9 cellular contexts compared by ENCODE assay signal in genomic region chr3:120177151-120177550, GRCh38.
DNase-seq lines count a peak whose midpoint lies in the region; FAIRE-seq and TF ChIP-seq lines count a peak whose summit lies in the region.
"Had no signal": no experiment of that assay in that cellular context is flagged by ENCODE, and none has a peak within 500 bp of the region (broad histone marks: within the 10 kb centered on the region; RNA-seq: fewer than 3 reads in every experiment).

No MANE protein-coding gene starts in this region.

- H3K27ac Mint-ChIP-seq in activated naive CD4-positive, alpha-beta T cell treated with anti-CD3 and anti-CD28 coated beads, Interleukin-2, amount 50 U/mL, for 24 hours: peak overlapping the region; percentile 51
- no peak overlapping the region for H3K27ac Mint-ChIP-seq in activated naive CD4-positive, alpha-beta T cell treated with anti-CD3 and anti-CD28 coated beads, Interleukin-2, amount 10 ng/mL, durations not matched to agents 7 days and 5 days
- no peak overlapping the region for H3K27ac Mint-ChIP-seq in activated T-cell treated with anti-CD3 and anti-CD28 coated beads, Interleukin-2, amount 50 U/mL, for 24 hours

- H3K4me3 Mint-ChIP-seq in activated naive CD4-positive, alpha-beta T cell treated with anti-CD3 and anti-CD28 coated beads, Interleukin-2, amount 50 U/mL, for 24 hours: no peak overlapping the region
- H3K4me3 Mint-ChIP-seq in activated naive CD4-positive, alpha-beta T cell treated with anti-CD3 and anti-CD28 coated beads, Interleukin-2, amount 10 ng/mL, durations not matched to agents 7 days and 5 days: no peak overlapping the region
- H3K4me3 Mint-ChIP-seq in activated T-cell treated with anti-CD3 and anti-CD28 coated beads, Interleukin-2, amount 50 U/mL, for 24 hours: no peak overlapping the region

- no peaks in the 10 kb centered on the region for H3K9me3 Mint-ChIP-seq in activated naive CD4-positive, alpha-beta T cell treated with anti-CD3 and anti-CD28 coated beads, Interleukin-2, amount 50 U/mL, for 24 hours
- H3K9me3 Mint-ChIP-seq in activated naive CD4-positive, alpha-beta T cell treated with anti-CD3 and anti-CD28 coated beads, Interleukin-2, amount 10 ng/mL, durations not matched to agents 7 days and 5 days: no peaks in the 10 kb centered on the region
- H3K9me3 Mint-ChIP-seq in activated T-cell treated with anti-CD3 and anti-CD28 coated beads, Interleukin-2, amount 50 U/mL, for 24 hours: no peaks in the 10 kb centered on the region

- no peak for TF ChIP-seq CTCF in ascending aorta (IDR thresholded peaks at IDR 0.05)
- no peak for TF ChIP-seq CTCF in keratinocyte (optimal IDR thresholded peaks at IDR 0.05 in 1 of 3, IDR thresholded peaks at IDR 0.05 in 1 of 3, conservative IDR thresholded peaks at IDR 0.05 in 1 of 3; ENCODE audit: extremely low read depth in 1 of 3, insufficient read depth in 2 of 3, low read length in 3 of 3)

- dilution Hi-C loops in keratinocyte (cut with MboI; ENCODE audit: extremely low pct_ligation_motif_present, low sequenced_read_pairs): no loop called here

- no peaks in the 10 kb centered on the region for H3K36me3 Mint-ChIP-seq in activated naive CD4-positive, alpha-beta T cell treated with anti-CD3 and anti-CD28 coated beads, Interleukin-2, amount 50 U/mL, for 24 hours
- no peaks in the 10 kb centered on the region for H3K36me3 Mint-ChIP-seq in activated naive CD4-positive, alpha-beta T cell treated with anti-CD3 and anti-CD28 coated beads, Interleukin-2, amount 10 ng/mL, durations not matched to agents 7 days and 5 days
- H3K36me3 Mint-ChIP-seq in activated T-cell treated with anti-CD3 and anti-CD28 coated beads, Interleukin-2, amount 50 U/mL, for 24 hours (ENCODE audit: low read depth): no peaks in the 10 kb centered on the region

- H3K9me3 ChIP-seq in ascending aorta: no peaks in the 10 kb centered on the region
- H3K9me3 ChIP-seq in keratinocyte (ENCODE audit: control insufficient read depth, low read depth, low read length): no peaks in the 10 kb centered on the region
- H3K9me3 ChIP-seq: BLaER1 treated with 17β-estradiol and CSF1 and Interleukin-3, amounts not matched to agents 10 nM and 100 nM had no signal

- H3K79me2 ChIP-seq in keratinocyte (ENCODE audit: control insufficient read depth, insufficient read depth, low read length): no peaks in the 10 kb centered on the region

- peaks cover 2% of the 10 kb centered on the region for H3K27me3 Mint-ChIP-seq in activated naive CD4-positive, alpha-beta T cell treated with anti-CD3 and anti-CD28 coated beads, Interleukin-2, amount 50 U/mL, for 24 hours
- H3K27me3 Mint-ChIP-seq in activated naive CD4-positive, alpha-beta T cell treated with anti-CD3 and anti-CD28 coated beads, Interleukin-2, amount 10 ng/mL, durations not matched to agents 7 days and 5 days: peaks cover 4% of the 10 kb centered on the region
- peaks cover 10% of the 10 kb centered on the region for H3K27me3 Mint-ChIP-seq in activated T-cell treated with anti-CD3 and anti-CD28 coated beads, Interleukin-2, amount 50 U/mL, for 24 hours

- no peak for DNase-seq in activated naive CD4-positive, alpha-beta T cell treated with anti-CD3 and anti-CD28 coated beads, Interleukin-2, amount 10 ng/mL, durations not matched to agents 7 days and 5 days
- DNase-seq in ascending aorta (ENCODE audit: low spot score in 2 of 2) (peak in 1 of 2 donors; percentile 75), keratinocyte (ENCODE audit: low read depth, low spot score) (peak; percentile 79), GOT3 (lab: John Stamatoyannopoulos, UW) (no peak)
- DNase-seq in activated CD4-positive, CD25-positive, alpha-beta regulatory T cell (lab: John Stamatoyannopoulos, UW): no peak
- DNase-seq in activated T-cell treated with anti-CD3 and anti-CD28 coated beads, Interleukin-2, amount 50 U/mL, for 24 hours: no peak
- no peak for DNase-seq in stimulated activated CD4-positive, alpha-beta T cell treated with anti-CD3 and anti-CD28 coated beads, Interleukin-12 subunit alpha, Interleukin-12 subunit beta, amount 100 ng/mL, for 4 hours

- H3K36me3 ChIP-seq in ascending aorta (no peaks in the 10 kb centered on the region), keratinocyte (ENCODE audit: control insufficient read depth in 2 of 2, extremely low read depth in 1 of 2, insufficient read depth in 2 of 2, low read length in 2 of 2) (no peaks in the 10 kb centered on the region)
- H3K36me3 ChIP-seq: BLaER1 treated with 17β-estradiol and CSF1 and Interleukin-3, amounts not matched to agents 10 nM and 100 nM had no signal

- H3K27ac ChIP-seq in ascending aorta (peak overlapping the region; percentile 62 to 65), keratinocyte (ENCODE audit: control insufficient read depth, insufficient read depth, low read length) (peak overlapping the region; percentile 75)
- H3K27ac ChIP-seq: BLaER1 treated with 17β-estradiol and CSF1 and Interleukin-3, amounts not matched to agents 10 nM and 100 nM had no signal

- H3K4me1 Mint-ChIP-seq in activated naive CD4-positive, alpha-beta T cell treated with anti-CD3 and anti-CD28 coated beads, Interleukin-2, amount 50 U/mL, for 24 hours: no peaks in the 10 kb centered on the region
- no peaks in the 10 kb centered on the region for H3K4me1 Mint-ChIP-seq in activated naive CD4-positive, alpha-beta T cell treated with anti-CD3 and anti-CD28 coated beads, Interleukin-2, amount 10 ng/mL, durations not matched to agents 7 days and 5 days
- no peaks in the 10 kb centered on the region for H3K4me1 Mint-ChIP-seq in activated T-cell treated with anti-CD3 and anti-CD28 coated beads, Interleukin-2, amount 50 U/mL, for 24 hours (ENCODE audit: low read depth)

- H2AFZ ChIP-seq in keratinocyte (ENCODE audit: control insufficient read depth, low read length): peak overlapping the region; percentile 89

- H3K4me1 ChIP-seq in ascending aorta (peaks cover 0 to 15% of the 10 kb centered on the region in 2 donors), keratinocyte (ENCODE audit: control insufficient read depth, extremely low read depth, insufficient read depth, low read length) (peaks cover 35% of the 10 kb centered on the region)

- no peaks in the 10 kb centered on the region for H3K9me1 ChIP-seq in keratinocyte (ENCODE audit: control insufficient read depth, extremely low read depth, insufficient read depth, low read length)

- intact Hi-C loops in ascending aorta (cut with DNase I): loop anchor here (5.0 kb wide), 1 partner anchor 85 kb away; the partner anchor contains the start of gene GSK3B

- no peaks in the 10 kb centered on the region for H4K20me1 ChIP-seq in keratinocyte (ENCODE audit: control insufficient read depth, extremely low read depth, insufficient read depth, low read length)
- H4K20me1 ChIP-seq: BLaER1 treated with 17β-estradiol and CSF1 and Interleukin-3, amounts not matched to agents 10 nM and 100 nM had no signal

- H3K4me2 ChIP-seq in keratinocyte (ENCODE audit: control insufficient read depth, extremely low read depth, insufficient read depth, low read depth, low read length): peak overlapping the region; percentile 72
- H3K4me2 ChIP-seq: BLaER1 treated with 17β-estradiol and CSF1 and Interleukin-3, amounts not matched to agents 10 nM and 100 nM had no signal

- H3K27me3 ChIP-seq in ascending aorta: no peaks in the 10 kb centered on the region
- H3K27me3 ChIP-seq in keratinocyte (ENCODE audit: control insufficient read depth, extremely low read depth, insufficient read depth, low read length): no peaks in the 10 kb centered on the region
- H3K27me3 ChIP-seq: BLaER1 treated with 17β-estradiol and CSF1 and Interleukin-3, amounts not matched to agents 10 nM and 100 nM had no signal

- peak; percentile 100 for FAIRE-seq in keratinocyte (lab: Jason Lieb, UNC)

- CTCF ChIA-PET in activated naive CD4-positive, alpha-beta T cell treated with anti-CD3 and anti-CD28 coated beads, Interleukin-2, amount 10 ng/mL, durations not matched to agents 7 days and 5 days (lab: Charles Lee): no interaction called here

- H3K4me3 ChIP-seq in ascending aorta: peak overlapping the region in 1 of 2 donors; percentile 37
- H3K4me3 ChIP-seq in keratinocyte (ENCODE audit: control insufficient read depth in 2 of 3, extremely low read depth in 1 of 3, insufficient read depth in 2 of 3, low read depth in 1 of 3, low read length in 3 of 3): peak overlapping the region in 2 of 3 experiments; percentile 16 to 40
- H3K4me3 ChIP-seq: BLaER1 treated with 17β-estradiol and CSF1 and Interleukin-3, amounts not matched to agents 10 nM and 100 nM had no signal

- peak overlapping the region; percentile 43 for H3K9ac ChIP-seq in keratinocyte (ENCODE audit: control insufficient read depth, extremely low read depth, insufficient read depth, low read length)
- H3K9ac ChIP-seq: BLaER1 treated with 17β-estradiol and CSF1 and Interleukin-3, amounts not matched to agents 10 nM and 100 nM had no signal
